Comparison of ENCODE assay signal across 1 cellular context in genomic region chr21:42967616-42968015, GRCh38.
TF ChIP-seq lines count a peak whose summit lies in the region.

No MANE protein-coding gene starts in this region.

TF ChIP-seq in K562, 482 proteins besides CTCF, POLR2A, EP300 and RAD21:
- peak; percentile 27; the same call in 1 of the 2 replicates for TF ChIP-seq ZBTB33 (CRISPR knock-in tag; IDR thresholded peaks at IDR 0.05)
TF ChIP-seq in K562: peak in this region for 1; not testable (repeated sequence) for 481.
